In the genomic region with DNA sequence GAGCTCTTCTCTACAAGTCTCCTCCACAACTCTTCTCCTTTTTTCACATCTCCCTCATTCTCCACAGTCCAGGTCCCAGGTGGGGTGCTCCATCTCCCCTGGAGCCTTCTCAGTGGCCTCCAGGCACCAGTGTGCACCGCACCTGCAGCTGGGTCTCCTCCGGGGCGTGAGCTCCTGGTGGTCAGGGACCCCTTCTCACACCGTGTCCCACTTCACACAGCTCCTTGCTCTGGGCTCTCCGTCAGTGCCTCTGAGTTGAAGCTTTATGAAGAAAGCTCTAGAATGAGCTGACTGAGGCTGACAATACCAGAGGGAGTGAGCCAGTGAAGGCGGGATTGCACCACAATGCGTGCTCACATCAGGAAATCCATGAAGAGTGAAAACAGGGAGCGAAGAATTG, we compare ENCODE assay signal across 15 cellular contexts.
"Had no signal": no experiment of that assay in that cellular context is flagged by ENCODE, and none has a peak within 500 bp of the region (broad histone marks: within the 10 kb centered on the region; RNA-seq: fewer than 3 reads in every experiment).

No MANE protein-coding gene starts in this region.

- H3K27ac ChIP-seq: dorsolateral prefrontal cortex, esophagus squamous epithelium, upper lobe of left lung had no signal

- H3K36me3 ChIP-seq: esophagus squamous epithelium, upper lobe of left lung had no signal

- ATAC-seq: activated CD8-positive, alpha-beta memory T cell treated with anti-CD3 and anti-CD28 coated beads, Interleukin-2, amount 10 ng/mL, durations not matched to agents 7 days and 5 days; left cardiac atrium had no signal

- H3K4me3 Mint-ChIP-seq: activated CD8-positive, alpha-beta memory T cell treated with anti-CD3 and anti-CD28 coated beads, Interleukin-2, amount 10 ng/mL, durations not matched to agents 7 days and 5 days; naive B cell; stimulated activated naive CD8-positive, alpha-beta T cell treated with anti-CD3 and anti-CD28 coated beads, Interleukin-15, Interleukin-2, amounts not matched to agents 100 ng/mL and 50 ng/mL, for 24 hours had no signal

- H3K4me1 ChIP-seq: esophagus squamous epithelium, upper lobe of left lung had no signal

- H3K9me3 ChIP-seq: esophagus squamous epithelium, upper lobe of left lung had no signal

- H3K27me3 ChIP-seq: upper lobe of left lung had no signal

- H3K27ac Mint-ChIP-seq: activated CD8-positive, alpha-beta memory T cell treated with anti-CD3 and anti-CD28 coated beads, Interleukin-2, amount 10 ng/mL, durations not matched to agents 7 days and 5 days; naive B cell; stimulated activated naive CD8-positive, alpha-beta T cell treated with anti-CD3 and anti-CD28 coated beads, Interleukin-15, Interleukin-2, amounts not matched to agents 100 ng/mL and 50 ng/mL, for 24 hours had no signal

- H3K4me3 ChIP-seq: dorsolateral prefrontal cortex, esophagus squamous epithelium, lung, upper lobe of left lung had no signal

- H3K9me3 Mint-ChIP-seq: activated naive CD4-positive, alpha-beta T cell treated with anti-CD3 and anti-CD28 coated beads, Interleukin-2, amount 50 U/mL, for 72 hours; stimulated activated naive CD8-positive, alpha-beta T cell treated with anti-CD3 and anti-CD28 coated beads, Interleukin-15, Interleukin-2, amounts not matched to agents 100 ng/mL and 50 ng/mL, for 24 hours had no signal

- H3K36me3 Mint-ChIP-seq: activated CD8-positive, alpha-beta memory T cell treated with anti-CD3 and anti-CD28 coated beads, Interleukin-2, amount 10 ng/mL, durations not matched to agents 7 days and 5 days; activated naive CD4-positive, alpha-beta T cell treated with anti-CD3 and anti-CD28 coated beads, Interleukin-2, amount 50 U/mL, for 72 hours; naive B cell had no signal

- DNase-seq: activated CD4-positive, alpha-beta T cell treated with anti-CD3 and anti-CD28 coated beads for 48 hours; activated CD8-positive, alpha-beta memory T cell treated with anti-CD3 and anti-CD28 coated beads, Interleukin-2, amount 10 ng/mL, durations not matched to agents 7 days and 5 days; aorta; esophagus squamous epithelium; foreskin fibroblast; left cardiac atrium; naive B cell; SIG-M5; stimulated activated CD4-positive, alpha-beta T cell treated with anti-CD3 and anti-CD28 coated beads, Interleukin-4, amount 100 ng/mL, for 1 hour; T-helper 9 cell; upper lobe of left lung had no signal
